Comparison of ENCODE assay signal across 16 cellular contexts in genomic region chr7:79528421-79528820, GRCh38.
DNase-seq lines count a peak whose midpoint lies in the region; FAIRE-seq and TF ChIP-seq lines count a peak whose summit lies in the region.
"Had no signal": no experiment of that assay in that cellular context is flagged by ENCODE, and none has a peak within 500 bp of the region (broad histone marks: within the 10 kb centered on the region; RNA-seq: fewer than 3 reads in every experiment).

No MANE protein-coding gene starts in this region.

- no peak overlapping the region for H3K9ac ChIP-seq in H9 (ENCODE audit: extremely low read depth, insufficient read length, low read length)

- H3K27ac ChIP-seq in H9 (ENCODE audit: insufficient read length, low read depth, low read length): no peak overlapping the region
- H3K27ac ChIP-seq: gastroesophageal sphincter, suprapubic skin had no signal

- H4K8ac ChIP-seq in H9 (replicated peaks; ENCODE audit: insufficient read length, low read depth, low read length): no peak overlapping the region

- DNase-seq in H9 (no peak), NCI-H2029 (lab: John Stamatoyannopoulos, UW) (peak; percentile 23), bronchial epithelial cell (ENCODE audit: low read depth) (peak; percentile 96), neural crest cell (ENCODE audit: low read depth, low spot score) (no peak), posterior vena cava (ENCODE audit: low spot score) (no peak), NCI-H1694 (lab: John Stamatoyannopoulos, UW) (no peak), medulla oblongata (ENCODE audit: extremely low spot score) (no peak)
- DNase-seq: activated CD4-positive, alpha-beta T cell treated with anti-CD3 and anti-CD28 coated beads, Interleukin-2, amount 10 ng/mL, durations not matched to agents 24 days and 14 days; activated naive CD8-positive, alpha-beta T cell treated with anti-CD3 and anti-CD28 coated beads, Interleukin-2, amount 10 ng/mL, durations not matched to agents 7 days and 5 days; activated T-cell treated with anti-CD3 and anti-CD28 coated beads, Interleukin-2, amount 50 U/mL, for 1 hour; central memory CD4-positive, alpha-beta T cell; SIG-M5; T-helper 9 cell had no signal

- H4K20me1 ChIP-seq in H9 (ENCODE audit: control insufficient read depth, insufficient read depth, insufficient read length): no peaks in the 10 kb centered on the region

- FAIRE-seq in bronchial epithelial cell (lab: Jason Lieb, UNC): peak; percentile 94

- H3K9me3 ChIP-seq in H9 (ENCODE audit: control insufficient read depth, low read depth, low read length): no peaks in the 10 kb centered on the region
- H3K9me3 ChIP-seq: gastroesophageal sphincter, suprapubic skin had no signal

- H3K27me3 Mint-ChIP-seq in H9 (ENCODE audit: low read depth) (no peaks in the 10 kb centered on the region), neural crest cell (ENCODE audit: low read depth) (no peaks in the 10 kb centered on the region)
- H3K27me3 Mint-ChIP-seq: activated CD4-positive, alpha-beta T cell treated with anti-CD3 and anti-CD28 coated beads, Interleukin-2, amount 10 ng/mL, durations not matched to agents 24 days and 14 days; activated naive CD8-positive, alpha-beta T cell treated with anti-CD3 and anti-CD28 coated beads, Interleukin-2, amount 10 ng/mL, durations not matched to agents 7 days and 5 days; B cell had no signal

- no peak overlapping the region for H3K23ac ChIP-seq in H9 (ENCODE audit: insufficient read length, low read depth, low read length)

- no peaks in the 10 kb centered on the region for H3K79me1 ChIP-seq in H9 (ENCODE audit: insufficient read depth, low read depth, low read length, poor library complexity, severe bottlenecking)

- H3K27ac Mint-ChIP-seq in H9: peak overlapping the region in 2 of 3 experiments; percentile 3 to 56; a peak in 2 of 7 replicates
- H3K27ac Mint-ChIP-seq in neural crest cell (ENCODE audit: unreplicated experiment): peak overlapping the region; percentile 10
- H3K27ac Mint-ChIP-seq: activated CD4-positive, alpha-beta T cell treated with anti-CD3 and anti-CD28 coated beads, Interleukin-2, amount 10 ng/mL, durations not matched to agents 24 days and 14 days; activated naive CD8-positive, alpha-beta T cell treated with anti-CD3 and anti-CD28 coated beads, Interleukin-2, amount 10 ng/mL, durations not matched to agents 7 days and 5 days; B cell had no signal

- H2BK120ac ChIP-seq in H9 (ENCODE audit: low read depth, low read length, poor library complexity, severe bottlenecking): no peak overlapping the region

- H2BK15ac ChIP-seq in H9 (ENCODE audit: low read depth, low read length): no peak overlapping the region

- H2BK12ac ChIP-seq in H9 (ENCODE audit: insufficient read length, low read depth, low read length): no peak overlapping the region

- intact Hi-C loops in posterior vena cava (cut with DNase I): no loop called here

- H3K36me3 ChIP-seq in bronchial epithelial cell (ENCODE audit: control insufficient read depth, insufficient read depth, low read length): no peaks in the 10 kb centered on the region
- H3K36me3 ChIP-seq: gastroesophageal sphincter, suprapubic skin had no signal

- H3K4me1 Mint-ChIP-seq in H9 (peaks cover 17 to 24% of the 10 kb centered on the region in 2 experiments), neural crest cell (peaks cover 25% of the 10 kb centered on the region)
- H3K4me1 Mint-ChIP-seq: activated CD4-positive, alpha-beta T cell treated with anti-CD3 and anti-CD28 coated beads, Interleukin-2, amount 10 ng/mL, durations not matched to agents 24 days and 14 days; activated naive CD8-positive, alpha-beta T cell treated with anti-CD3 and anti-CD28 coated beads, Interleukin-2, amount 10 ng/mL, durations not matched to agents 7 days and 5 days; B cell had no signal

- H3K4me2 ChIP-seq in H9 (ENCODE audit: insufficient read depth, insufficient read length, low read length): no peak overlapping the region

- no peak overlapping the region for H3K4ac ChIP-seq in H9 (ENCODE audit: low read depth, low read length)

- peak overlapping the region; percentile 94 for H2AFZ ChIP-seq in H9 (ENCODE audit: low read length)

- no peak overlapping the region for H2BK20ac ChIP-seq in H9 (ENCODE audit: low read depth, low read length, poor library complexity, severe bottlenecking)

- peak overlapping the region; percentile 51 for H4K5ac ChIP-seq in H9 (ENCODE audit: insufficient read length, low read depth, low read length)

- TF ChIP-seq CTCF in H9 (conservative IDR thresholded peaks at IDR 0.05) (no peak), bronchial epithelial cell (IDR thresholded peaks at IDR 0.05; ENCODE audit: insufficient read depth, low read length, severe bottlenecking) (no peak), neural crest cell (conservative IDR thresholded peaks at IDR 0.05) (no peak)

- H3T11ph ChIP-seq in H9 (ENCODE audit: low read length): no peak overlapping the region

- no peak overlapping the region for H3K4me3 ChIP-seq in bronchial epithelial cell (ENCODE audit: low read depth, low read length)
- H3K4me3 ChIP-seq: gastroesophageal sphincter, suprapubic skin had no signal

- H3K9me3 Mint-ChIP-seq in H9 (no peaks in the 10 kb centered on the region), neural crest cell (peaks cover 3% of the 10 kb centered on the region)
- H3K9me3 Mint-ChIP-seq: activated CD4-positive, alpha-beta T cell treated with anti-CD3 and anti-CD28 coated beads, Interleukin-2, amount 10 ng/mL, durations not matched to agents 24 days and 14 days had no signal

- H3K27me3 ChIP-seq in H9 (ENCODE audit: insufficient read depth, low read length) (no peaks in the 10 kb centered on the region), bronchial epithelial cell (ENCODE audit: control insufficient read depth, insufficient read depth, low read length) (no peaks in the 10 kb centered on the region)
- H3K27me3 ChIP-seq: gastroesophageal sphincter, suprapubic skin had no signal

- no peak overlapping the region for H4K91ac ChIP-seq in H9 (ENCODE audit: insufficient read length, low read depth, low read length)

- WGBS in H9 (ENCODE audit: extremely low coverage, insufficient read length, low lambda C conversion rate): no CpG with 5 or more reads among the region's 1 CpG

- H3K14ac ChIP-seq in H9 (ENCODE audit: insufficient read depth, low read length): no peak overlapping the region; the same call in 1 of the 2 replicates

- no peaks in the 10 kb centered on the region for H3K4me1 ChIP-seq in H9 (ENCODE audit: insufficient read depth, low read length)
- H3K4me1 ChIP-seq: gastroesophageal sphincter, suprapubic skin had no signal

- no peaks in the 10 kb centered on the region for H3K23me2 ChIP-seq in H9 (ENCODE audit: insufficient read length, low read depth, low read length, poor library complexity, severe bottlenecking)

- H3K4me3 Mint-ChIP-seq in H9: no peak overlapping the region
- no peak overlapping the region for H3K4me3 Mint-ChIP-seq in neural crest cell
- H3K4me3 Mint-ChIP-seq: activated CD4-positive, alpha-beta T cell treated with anti-CD3 and anti-CD28 coated beads, Interleukin-2, amount 10 ng/mL, durations not matched to agents 24 days and 14 days; activated naive CD8-positive, alpha-beta T cell treated with anti-CD3 and anti-CD28 coated beads, Interleukin-2, amount 10 ng/mL, durations not matched to agents 7 days and 5 days; B cell had no signal

- H3K79me2 ChIP-seq in H9 (ENCODE audit: insufficient read depth, low read length): no peaks in the 10 kb centered on the region

- H3K18ac ChIP-seq in H9 (ENCODE audit: insufficient read length, low read depth, low read length): no peak overlapping the region

- no peak overlapping the region for H3K56ac ChIP-seq in H9 (ENCODE audit: insufficient read length, low read depth, low read length)

- H3K36me3 Mint-ChIP-seq in H9 (ENCODE audit: insufficient read depth in 1 of 3, low read depth in 3 of 3) (no peaks in the 10 kb centered on the region), neural crest cell (ENCODE audit: low read depth) (peaks cover 3% of the 10 kb centered on the region)
- H3K36me3 Mint-ChIP-seq: activated naive CD8-positive, alpha-beta T cell treated with anti-CD3 and anti-CD28 coated beads, Interleukin-2, amount 10 ng/mL, durations not matched to agents 7 days and 5 days had no signal

- no peak overlapping the region for H2BK5ac ChIP-seq in H9 (ENCODE audit: insufficient read length, low read length)

- H2AK5ac ChIP-seq in H9 (ENCODE audit: insufficient read length, low read length): no peak overlapping the region

Comparison
In these comparisons a context has a peak if more than half of its experiments do, and no peak if none do; other contexts are left out.
1. DNase-seq: peak in NCI-H2029 (single experiment) and bronchial epithelial cell (single experiment); none in H9 (single experiment), neural crest cell (single experiment), posterior vena cava (single experiment), NCI-H1694 (single experiment) and medulla oblongata (single experiment).